ENCODE assay signal across 23 cellular contexts in genomic region chr5:137328991-137329390, GRCh38.
"Had no signal": no experiment of that assay in that cellular context is flagged by ENCODE, and none has a peak within 500 bp of the region (broad histone marks: within the 10 kb centered on the region; RNA-seq: fewer than 3 reads in every experiment).

No MANE protein-coding gene starts in this region.

- DNase-seq: dermis blood vessel endothelial cell; effector CD4-positive, alpha-beta T cell; effector memory CD4-positive, alpha-beta T cell; foreskin keratinocyte; heart left ventricle; immature natural killer cell; islet precursor cell; kidney; kidney glomerular epithelial cell; left lung; left ventricle myocardium superior; lower lobe of right lung; mesenchymal stem cell; mucosa of descending colon; naive B cell had no signal

- ATAC-seq: foreskin keratinocyte, gastroesophageal sphincter, heart left ventricle, left lung, left ventricle myocardium superior, lower lobe of right lung, mucosa of descending colon had no signal

- H2AFZ ChIP-seq: hepatocyte had no signal

- FAIRE-seq: colon, endothelial cell of umbilical vein, frontal cortex, kidney had no signal

- H3K9me3 ChIP-seq: esophagus muscularis mucosa, gastroesophageal sphincter, heart left ventricle, left lung, lower lobe of right lung, mucosa of descending colon had no signal

- H3K4me3 ChIP-seq: coronary artery, dorsolateral prefrontal cortex, esophagus muscularis mucosa, gastroesophageal sphincter, heart left ventricle, hepatocyte, left lung, lower lobe of right lung, mucosa of descending colon had no signal

- H3K4me2 ChIP-seq: hepatocyte had no signal

- H3K27ac ChIP-seq: coronary artery, esophagus muscularis mucosa, foreskin keratinocyte, gastroesophageal sphincter, heart left ventricle, hepatocyte, left lung, lower lobe of right lung had no signal

- H3K27me3 ChIP-seq: dorsolateral prefrontal cortex, esophagus muscularis mucosa, foreskin keratinocyte, gastroesophageal sphincter, heart left ventricle had no signal

- H3K36me3 ChIP-seq: esophagus muscularis mucosa, gastroesophageal sphincter, heart left ventricle, left lung, lower lobe of right lung had no signal

- H3K79me2 ChIP-seq: hepatocyte had no signal

- H3K4me1 ChIP-seq: esophagus muscularis mucosa, foreskin keratinocyte, gastroesophageal sphincter, left lung, lower lobe of right lung had no signal
